ENCODE assay signal across 1 cellular context in the genomic region with DNA sequence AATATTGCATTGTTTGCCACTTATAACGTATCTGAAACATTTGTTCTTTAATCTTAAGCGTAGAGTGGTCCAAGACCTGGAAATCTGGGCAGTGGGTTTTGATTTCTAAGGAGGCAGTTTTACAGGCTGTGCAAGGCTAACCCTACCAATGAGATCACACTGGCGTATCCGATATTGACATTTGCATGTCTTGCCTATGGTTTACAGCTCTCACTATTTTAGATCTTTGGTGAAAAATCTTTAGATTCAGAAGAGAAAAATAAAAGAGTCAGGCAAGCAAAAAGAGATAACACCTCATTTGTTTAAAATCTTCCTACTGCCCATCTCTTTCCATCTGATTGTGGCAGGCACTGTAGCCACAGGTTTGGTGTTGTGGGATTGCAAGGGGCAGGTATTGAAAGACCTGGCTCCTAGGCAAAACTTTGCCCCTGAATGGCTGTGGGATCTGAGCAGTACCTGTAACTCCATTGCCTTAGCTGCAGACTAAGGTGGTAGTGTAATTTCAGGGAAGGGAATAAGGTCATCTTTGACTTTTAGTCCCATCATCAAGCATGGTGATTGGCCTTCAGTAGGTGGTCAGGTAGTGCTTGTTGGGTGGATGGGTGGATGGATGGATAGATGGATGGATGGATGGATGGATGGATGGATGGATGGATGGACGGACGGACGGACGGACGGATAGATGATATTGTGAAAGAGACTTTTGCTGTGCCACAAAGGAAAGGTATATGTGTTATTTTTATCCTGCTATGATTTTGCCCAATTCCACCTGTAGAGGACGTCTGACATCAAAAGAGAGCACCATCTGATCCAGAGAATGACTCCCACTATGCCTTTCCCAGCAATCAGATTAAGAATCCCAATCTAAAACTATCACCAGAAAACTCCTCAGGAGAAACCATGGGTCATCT.
A peak's percentile ranks its signal among the peaks of the same experiment; 100 is the strongest.
TF ChIP-seq lines count a peak whose summit lies in the region.

No MANE protein-coding gene starts in this region.

TF ChIP-seq in HepG2, 621 proteins besides CTCF, POLR2A, EP300 and RAD21 (continued from another document and continues in another):
- TF ChIP-seq, protein P1, sequence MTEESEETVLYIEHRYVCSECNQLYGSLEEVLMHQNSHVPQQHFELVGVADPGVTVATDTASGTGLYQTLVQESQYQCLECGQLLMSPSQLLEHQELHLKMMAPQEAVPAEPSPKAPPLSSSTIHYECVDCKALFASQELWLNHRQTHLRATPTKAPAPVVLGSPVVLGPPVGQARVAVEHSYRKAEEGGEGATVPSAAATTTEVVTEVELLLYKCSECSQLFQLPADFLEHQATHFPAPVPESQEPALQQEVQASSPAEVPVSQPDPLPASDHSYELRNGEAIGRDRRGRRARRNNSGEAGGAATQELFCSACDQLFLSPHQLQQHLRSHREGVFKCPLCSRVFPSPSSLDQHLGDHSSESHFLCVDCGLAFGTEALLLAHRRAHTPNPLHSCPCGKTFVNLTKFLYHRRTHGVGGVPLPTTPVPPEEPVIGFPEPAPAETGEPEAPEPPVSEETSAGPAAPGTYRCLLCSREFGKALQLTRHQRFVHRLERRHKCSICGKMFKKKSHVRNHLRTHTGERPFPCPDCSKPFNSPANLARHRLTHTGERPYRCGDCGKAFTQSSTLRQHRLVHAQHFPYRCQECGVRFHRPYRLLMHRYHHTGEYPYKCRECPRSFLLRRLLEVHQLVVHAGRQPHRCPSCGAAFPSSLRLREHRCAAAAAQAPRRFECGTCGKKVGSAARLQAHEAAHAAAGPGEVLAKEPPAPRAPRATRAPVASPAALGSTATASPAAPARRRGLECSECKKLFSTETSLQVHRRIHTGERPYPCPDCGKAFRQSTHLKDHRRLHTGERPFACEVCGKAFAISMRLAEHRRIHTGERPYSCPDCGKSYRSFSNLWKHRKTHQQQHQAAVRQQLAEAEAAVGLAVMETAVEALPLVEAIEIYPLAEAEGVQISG (CRISPR knock-in tag; IDR thresholded peaks at IDR 0.05), result no peak
- no peak for TF ChIP-seq SOX6 (IDR thresholded peaks at IDR 0.05)
- TF ChIP-seq SOX6 (CRISPR knock-in tag; IDR thresholded peaks at IDR 0.05), result peak; percentile 44
- TF ChIP-seq, protein P2, sequence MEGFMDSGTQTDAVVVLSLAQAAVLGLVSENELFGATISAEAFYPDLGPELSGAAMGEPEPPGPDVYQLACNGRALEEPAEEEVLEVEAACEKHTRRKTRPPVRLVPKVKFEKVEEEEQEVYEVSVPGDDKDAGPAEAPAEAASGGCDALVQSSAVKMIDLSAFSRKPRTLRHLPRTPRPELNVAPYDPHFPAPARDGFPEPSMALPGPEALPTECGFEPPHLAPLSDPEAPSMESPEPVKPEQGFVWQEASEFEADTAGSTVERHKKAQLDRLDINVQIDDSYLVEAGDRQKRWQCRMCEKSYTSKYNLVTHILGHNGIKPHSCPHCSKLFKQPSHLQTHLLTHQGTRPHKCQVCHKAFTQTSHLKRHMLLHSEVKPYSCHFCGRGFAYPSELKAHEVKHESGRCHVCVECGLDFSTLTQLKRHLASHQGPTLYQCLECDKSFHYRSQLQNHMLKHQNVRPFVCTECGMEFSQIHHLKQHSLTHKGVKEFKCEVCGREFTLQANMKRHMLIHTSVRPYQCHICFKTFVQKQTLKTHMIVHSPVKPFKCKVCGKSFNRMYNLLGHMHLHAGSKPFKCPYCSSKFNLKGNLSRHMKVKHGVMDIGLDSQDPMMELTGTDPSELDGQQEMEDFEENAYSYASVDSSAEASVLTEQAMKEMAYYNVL (CRISPR knock-in tag; IDR thresholded peaks at IDR 0.05; ENCODE audit: borderline replicate concordance), result peak; percentile 88; the same call in 1 of the 2 replicates
- 0 out of 2 replicates have a peak, but pooled peaks have one; percentile 59 for TF ChIP-seq MEIS1 (CRISPR knock-in tag; IDR thresholded peaks at IDR 0.05; ENCODE audit: borderline replicate concordance)
- peak; percentile 16; the same call in 1 of the 2 replicates for TF ChIP-seq ERF (CRISPR knock-in tag; IDR thresholded peaks at IDR 0.05)
- 0 out of 2 replicates have a peak, but pooled peaks have one; percentile 2 for TF ChIP-seq KMT2A (CRISPR knock-in tag; IDR thresholded peaks at IDR 0.05)
- TF ChIP-seq, protein P3, sequence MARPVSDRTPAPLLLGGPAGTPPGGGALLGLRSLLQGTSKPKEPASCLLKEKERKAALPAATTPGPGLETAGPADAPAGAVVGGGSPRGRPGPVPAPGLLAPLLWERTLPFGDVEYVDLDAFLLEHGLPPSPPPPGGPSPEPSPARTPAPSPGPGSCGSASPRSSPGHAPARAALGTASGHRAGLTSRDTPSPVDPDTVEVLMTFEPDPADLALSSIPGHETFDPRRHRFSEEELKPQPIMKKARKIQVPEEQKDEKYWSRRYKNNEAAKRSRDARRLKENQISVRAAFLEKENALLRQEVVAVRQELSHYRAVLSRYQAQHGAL (CRISPR knock-in tag; IDR thresholded peaks at IDR 0.05; ENCODE audit: not compliant biosample characterization), result no peak
- TF ChIP-seq MAZ (IDR thresholded peaks at IDR 0.05; ENCODE audit: borderline replicate concordance, low read depth, low read length), result no peak
- no peak for TF ChIP-seq MAZ (CRISPR knock-in tag; IDR thresholded peaks at IDR 0.05; ENCODE audit: low read depth)
- no peak for TF ChIP-seq HNF4A (CRISPR knock-in tag; IDR thresholded peaks at IDR 0.05)
- no peak for TF ChIP-seq PAF1 (CRISPR knock-in tag; IDR thresholded peaks at IDR 0.05)
- no peak for TF ChIP-seq ZNF644 (CRISPR knock-in tag; IDR thresholded peaks at IDR 0.05; ENCODE audit: low read depth)
- no peak for TF ChIP-seq SP1 (IDR thresholded peaks at IDR 0.05)
- no peak for TF ChIP-seq SP1 (CRISPR knock-in tag; IDR thresholded peaks at IDR 0.05)
- no peak for TF ChIP-seq ZKSCAN8 (CRISPR knock-in tag; IDR thresholded peaks at IDR 0.05; ENCODE audit: borderline replicate concordance)
- TF ChIP-seq, protein P4, sequence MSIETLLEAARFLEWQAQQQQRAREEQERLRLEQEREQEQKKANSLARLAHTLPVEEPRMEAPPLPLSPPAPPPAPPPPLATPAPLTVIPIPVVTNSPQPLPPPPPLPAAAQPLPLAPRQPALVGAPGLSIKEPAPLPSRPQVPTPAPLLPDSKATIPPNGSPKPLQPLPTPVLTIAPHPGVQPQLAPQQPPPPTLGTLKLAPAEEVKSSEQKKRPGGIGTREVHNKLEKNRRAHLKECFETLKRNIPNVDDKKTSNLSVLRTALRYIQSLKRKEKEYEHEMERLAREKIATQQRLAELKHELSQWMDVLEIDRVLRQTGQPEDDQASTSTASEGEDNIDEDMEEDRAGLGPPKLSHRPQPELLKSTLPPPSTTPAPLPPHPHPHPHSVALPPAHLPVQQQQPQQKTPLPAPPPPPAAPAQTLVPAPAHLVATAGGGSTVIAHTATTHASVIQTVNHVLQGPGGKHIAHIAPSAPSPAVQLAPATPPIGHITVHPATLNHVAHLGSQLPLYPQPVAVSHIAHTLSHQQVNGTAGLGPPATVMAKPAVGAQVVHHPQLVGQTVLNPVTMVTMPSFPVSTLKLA (IDR thresholded peaks at IDR 0.05), result no peak
- no peak for TF ChIP-seq PRPF4 (IDR thresholded peaks at IDR 0.05; ENCODE audit: low read depth, low read length, poor library complexity, severe bottlenecking)
- TF ChIP-seq FLYWCH1 (CRISPR knock-in tag; IDR thresholded peaks at IDR 0.05), result 0 out of 2 replicates have a peak, but pooled peaks have one; percentile 20
- TF ChIP-seq ZNF615 (CRISPR knock-in tag; IDR thresholded peaks at IDR 0.05; ENCODE audit: borderline replicate concordance), result 0 out of 2 replicates have a peak, but pooled peaks have one; percentile 34
- no peak for TF ChIP-seq PRMT3 (CRISPR knock-in tag; IDR thresholded peaks at IDR 0.05; ENCODE audit: borderline replicate concordance, low read depth)
- TF ChIP-seq, protein P5, sequence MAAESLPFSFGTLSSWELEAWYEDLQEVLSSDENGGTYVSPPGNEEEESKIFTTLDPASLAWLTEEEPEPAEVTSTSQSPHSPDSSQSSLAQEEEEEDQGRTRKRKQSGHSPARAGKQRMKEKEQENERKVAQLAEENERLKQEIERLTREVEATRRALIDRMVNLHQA (CRISPR knock-in tag; IDR thresholded peaks at IDR 0.05), result no peak
- TF ChIP-seq, protein P6, sequence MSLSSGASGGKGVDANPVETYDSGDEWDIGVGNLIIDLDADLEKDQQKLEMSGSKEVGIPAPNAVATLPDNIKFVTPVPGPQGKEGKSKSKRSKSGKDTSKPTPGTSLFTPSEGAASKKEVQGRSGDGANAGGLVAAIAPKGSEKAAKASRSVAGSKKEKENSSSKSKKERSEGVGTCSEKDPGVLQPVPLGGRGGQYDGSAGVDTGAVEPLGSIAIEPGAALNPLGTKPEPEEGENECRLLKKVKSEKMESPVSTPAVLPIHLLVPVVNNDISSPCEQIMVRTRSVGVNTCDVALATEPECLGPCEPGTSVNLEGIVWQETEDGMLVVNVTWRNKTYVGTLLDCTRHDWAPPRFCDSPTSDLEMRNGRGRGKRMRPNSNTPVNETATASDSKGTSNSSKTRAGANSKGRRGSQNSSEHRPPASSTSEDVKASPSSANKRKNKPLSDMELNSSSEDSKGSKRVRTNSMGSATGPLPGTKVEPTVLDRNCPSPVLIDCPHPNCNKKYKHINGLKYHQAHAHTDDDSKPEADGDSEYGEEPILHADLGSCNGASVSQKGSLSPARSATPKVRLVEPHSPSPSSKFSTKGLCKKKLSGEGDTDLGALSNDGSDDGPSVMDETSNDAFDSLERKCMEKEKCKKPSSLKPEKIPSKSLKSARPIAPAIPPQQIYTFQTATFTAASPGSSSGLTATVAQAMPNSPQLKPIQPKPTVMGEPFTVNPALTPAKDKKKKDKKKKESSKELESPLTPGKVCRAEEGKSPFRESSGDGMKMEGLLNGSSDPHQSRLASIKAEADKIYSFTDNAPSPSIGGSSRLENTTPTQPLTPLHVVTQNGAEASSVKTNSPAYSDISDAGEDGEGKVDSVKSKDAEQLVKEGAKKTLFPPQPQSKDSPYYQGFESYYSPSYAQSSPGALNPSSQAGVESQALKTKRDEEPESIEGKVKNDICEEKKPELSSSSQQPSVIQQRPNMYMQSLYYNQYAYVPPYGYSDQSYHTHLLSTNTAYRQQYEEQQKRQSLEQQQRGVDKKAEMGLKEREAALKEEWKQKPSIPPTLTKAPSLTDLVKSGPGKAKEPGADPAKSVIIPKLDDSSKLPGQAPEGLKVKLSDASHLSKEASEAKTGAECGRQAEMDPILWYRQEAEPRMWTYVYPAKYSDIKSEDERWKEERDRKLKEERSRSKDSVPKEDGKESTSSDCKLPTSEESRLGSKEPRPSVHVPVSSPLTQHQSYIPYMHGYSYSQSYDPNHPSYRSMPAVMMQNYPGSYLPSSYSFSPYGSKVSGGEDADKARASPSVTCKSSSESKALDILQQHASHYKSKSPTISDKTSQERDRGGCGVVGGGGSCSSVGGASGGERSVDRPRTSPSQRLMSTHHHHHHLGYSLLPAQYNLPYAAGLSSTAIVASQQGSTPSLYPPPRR (CRISPR knock-in tag; IDR thresholded peaks at IDR 0.05; ENCODE audit: borderline replicate concordance), result peak; percentile 39; the same call in 1 of the 2 replicates
- TF ChIP-seq TBX2 (CRISPR knock-in tag; IDR thresholded peaks at IDR 0.05; ENCODE audit: borderline replicate concordance), result peak; percentile 11; the same call in 1 of the 2 replicates
- TF ChIP-seq AKAP8 (CRISPR knock-in tag; IDR thresholded peaks at IDR 0.05), result no peak
- TF ChIP-seq, protein P7, sequence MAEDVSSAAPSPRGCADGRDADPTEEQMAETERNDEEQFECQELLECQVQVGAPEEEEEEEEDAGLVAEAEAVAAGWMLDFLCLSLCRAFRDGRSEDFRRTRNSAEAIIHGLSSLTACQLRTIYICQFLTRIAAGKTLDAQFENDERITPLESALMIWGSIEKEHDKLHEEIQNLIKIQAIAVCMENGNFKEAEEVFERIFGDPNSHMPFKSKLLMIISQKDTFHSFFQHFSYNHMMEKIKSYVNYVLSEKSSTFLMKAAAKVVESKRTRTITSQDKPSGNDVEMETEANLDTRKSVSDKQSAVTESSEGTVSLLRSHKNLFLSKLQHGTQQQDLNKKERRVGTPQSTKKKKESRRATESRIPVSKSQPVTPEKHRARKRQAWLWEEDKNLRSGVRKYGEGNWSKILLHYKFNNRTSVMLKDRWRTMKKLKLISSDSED (CRISPR knock-in tag; IDR thresholded peaks at IDR 0.05), result no peak
- TF ChIP-seq SIN3B (IDR thresholded peaks at IDR 0.05; ENCODE audit: low read length), result no peak
- TF ChIP-seq ZBTB7A (CRISPR knock-in tag; IDR thresholded peaks at IDR 0.05), result peak; percentile 35; the same call in 1 of the 2 replicates
- no peak for TF ChIP-seq DNMT1 (CRISPR knock-in tag; IDR thresholded peaks at IDR 0.05)
- TF ChIP-seq, protein P8, sequence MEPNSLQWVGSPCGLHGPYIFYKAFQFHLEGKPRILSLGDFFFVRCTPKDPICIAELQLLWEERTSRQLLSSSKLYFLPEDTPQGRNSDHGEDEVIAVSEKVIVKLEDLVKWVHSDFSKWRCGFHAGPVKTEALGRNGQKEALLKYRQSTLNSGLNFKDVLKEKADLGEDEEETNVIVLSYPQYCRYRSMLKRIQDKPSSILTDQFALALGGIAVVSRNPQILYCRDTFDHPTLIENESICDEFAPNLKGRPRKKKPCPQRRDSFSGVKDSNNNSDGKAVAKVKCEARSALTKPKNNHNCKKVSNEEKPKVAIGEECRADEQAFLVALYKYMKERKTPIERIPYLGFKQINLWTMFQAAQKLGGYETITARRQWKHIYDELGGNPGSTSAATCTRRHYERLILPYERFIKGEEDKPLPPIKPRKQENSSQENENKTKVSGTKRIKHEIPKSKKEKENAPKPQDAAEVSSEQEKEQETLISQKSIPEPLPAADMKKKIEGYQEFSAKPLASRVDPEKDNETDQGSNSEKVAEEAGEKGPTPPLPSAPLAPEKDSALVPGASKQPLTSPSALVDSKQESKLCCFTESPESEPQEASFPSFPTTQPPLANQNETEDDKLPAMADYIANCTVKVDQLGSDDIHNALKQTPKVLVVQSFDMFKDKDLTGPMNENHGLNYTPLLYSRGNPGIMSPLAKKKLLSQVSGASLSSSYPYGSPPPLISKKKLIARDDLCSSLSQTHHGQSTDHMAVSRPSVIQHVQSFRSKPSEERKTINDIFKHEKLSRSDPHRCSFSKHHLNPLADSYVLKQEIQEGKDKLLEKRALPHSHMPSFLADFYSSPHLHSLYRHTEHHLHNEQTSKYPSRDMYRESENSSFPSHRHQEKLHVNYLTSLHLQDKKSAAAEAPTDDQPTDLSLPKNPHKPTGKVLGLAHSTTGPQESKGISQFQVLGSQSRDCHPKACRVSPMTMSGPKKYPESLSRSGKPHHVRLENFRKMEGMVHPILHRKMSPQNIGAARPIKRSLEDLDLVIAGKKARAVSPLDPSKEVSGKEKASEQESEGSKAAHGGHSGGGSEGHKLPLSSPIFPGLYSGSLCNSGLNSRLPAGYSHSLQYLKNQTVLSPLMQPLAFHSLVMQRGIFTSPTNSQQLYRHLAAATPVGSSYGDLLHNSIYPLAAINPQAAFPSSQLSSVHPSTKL (CRISPR knock-in tag; IDR thresholded peaks at IDR 0.05), result 0 out of 2 replicates have a peak, but pooled peaks have one; percentile 6
- peak; percentile 23 for TF ChIP-seq ZNF781 (CRISPR knock-in tag; IDR thresholded peaks at IDR 0.05; ENCODE audit: borderline replicate concordance, not compliant biosample characterization)
- TF ChIP-seq MAFG (CRISPR knock-in tag; IDR thresholded peaks at IDR 0.05), result no peak
- no peak for TF ChIP-seq ZNF605 (CRISPR knock-in tag; IDR thresholded peaks at IDR 0.05)
- no peak; the same call in 1 of the 2 replicates for TF ChIP-seq ZZZ3 (CRISPR knock-in tag; IDR thresholded peaks at IDR 0.05; ENCODE audit: borderline replicate concordance)
- TF ChIP-seq, protein P9, sequence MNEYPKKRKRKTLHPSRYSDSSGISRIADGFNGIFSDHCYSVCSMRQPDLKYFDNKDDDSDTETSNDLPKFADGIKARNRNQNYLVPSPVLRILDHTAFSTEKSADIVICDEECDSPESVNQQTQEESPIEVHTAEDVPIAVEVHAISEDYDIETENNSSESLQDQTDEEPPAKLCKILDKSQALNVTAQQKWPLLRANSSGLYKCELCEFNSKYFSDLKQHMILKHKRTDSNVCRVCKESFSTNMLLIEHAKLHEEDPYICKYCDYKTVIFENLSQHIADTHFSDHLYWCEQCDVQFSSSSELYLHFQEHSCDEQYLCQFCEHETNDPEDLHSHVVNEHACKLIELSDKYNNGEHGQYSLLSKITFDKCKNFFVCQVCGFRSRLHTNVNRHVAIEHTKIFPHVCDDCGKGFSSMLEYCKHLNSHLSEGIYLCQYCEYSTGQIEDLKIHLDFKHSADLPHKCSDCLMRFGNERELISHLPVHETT (CRISPR knock-in tag; conservative IDR thresholded peaks at IDR 0.05), result no peak
